Comparison of ENCODE assay signal across 15 cellular contexts in the genomic region with DNA sequence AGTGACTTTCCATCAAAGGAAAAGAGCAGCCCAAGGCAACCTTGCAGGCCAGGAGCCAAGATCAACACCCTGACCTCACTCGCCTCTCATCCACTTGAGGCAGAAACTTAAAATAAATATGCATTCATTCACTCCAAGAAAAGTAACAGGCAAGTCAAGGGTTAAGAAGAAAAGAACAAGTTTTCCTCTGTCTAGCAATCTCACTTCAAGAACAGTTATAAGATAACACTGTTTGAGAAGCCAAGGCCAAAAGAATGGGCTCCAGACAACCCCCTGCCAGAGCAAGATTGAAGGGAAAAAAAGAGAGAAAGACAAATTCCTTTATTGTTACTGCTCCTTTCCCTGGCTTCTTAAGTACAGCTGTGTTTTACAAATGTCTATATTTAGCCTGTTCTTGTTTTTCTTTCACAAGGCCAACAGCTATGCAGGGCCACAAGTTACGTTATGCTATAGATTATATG. TPM values are rescaled to one million over a fixed set of nuclear protein-coding genes. Genes with fewer than 3 reads are reported as not detected.
DNase-seq lines count a peak whose midpoint lies in the region; ATAC-seq and TF ChIP-seq lines count a peak whose summit lies in the region.
"Had no signal": no experiment of that assay in that cellular context is flagged by ENCODE, and none has a peak within 500 bp of the region (broad histone marks: within the 10 kb centered on the region; RNA-seq: fewer than 3 reads in every experiment).

No MANE protein-coding gene starts in this region.

- H4K20me1 ChIP-seq in KMS-11 (ENCODE audit: insufficient read depth) = no peaks in the 10 kb centered on the region

- no peak for ATAC-seq in GM18858 (IDR thresholded peaks at IDR 0.05; ENCODE audit: unreplicated experiment)
- ATAC-seq: activated CD8-positive, alpha-beta memory T cell treated with anti-CD3 and anti-CD28 coated beads, Interleukin-2, amount 10 ng/mL, durations not matched to agents 7 days and 5 days had no signal

- no peaks in the 10 kb centered on the region for H3K9me3 Mint-ChIP-seq in mesothelial cell of epicardium
- H3K9me3 Mint-ChIP-seq: activated naive CD4-positive, alpha-beta T cell treated with anti-CD3 and anti-CD28 coated beads, Interleukin-2, amount 10 ng/mL, durations not matched to agents 7 days and 5 days had no signal

- H3K27me3 Mint-ChIP-seq in mesothelial cell of epicardium (ENCODE audit: low read depth) = no peaks in the 10 kb centered on the region

- no peaks in the 10 kb centered on the region for H3K27me3 ChIP-seq in KMS-11 (ENCODE audit: insufficient read depth, low read depth)

- H3K36me3 ChIP-seq in KMS-11 (ENCODE audit: insufficient read depth) = no peaks in the 10 kb centered on the region
- H3K36me3 ChIP-seq: esophagus squamous epithelium had no signal

- DNase-seq in AG10803 (ENCODE audit: low read depth) = peak; percentile 24
- peak; percentile 41 for DNase-seq in brain pericyte (ENCODE audit: low read depth, low spot score)
- DNase-seq in mesothelial cell of epicardium (ENCODE audit: low spot score in 2 of 2, unreplicated experiment in 2 of 2) = no peak
- no peak for DNase-seq in OCI-M2 (lab: John Stamatoyannopoulos, UW; ENCODE audit: unreplicated experiment)
- no peak for DNase-seq in EL
- no peak for DNase-seq in activated effector memory CD4-positive, alpha-beta T cell treated with Interleukin-2 at 50 U/mL for 16 hours
- DNase-seq: activated CD8-positive, alpha-beta memory T cell treated with anti-CD3 and anti-CD28 coated beads, Interleukin-2, amount 10 ng/mL, durations not matched to agents 7 days and 5 days; activated naive CD4-positive, alpha-beta T cell treated with anti-CD3 and anti-CD28 coated beads, Interleukin-2, amount 10 ng/mL, durations not matched to agents 7 days and 5 days; C1 segment of cervical spinal cord; esophagus squamous epithelium; NCI-H2107; stimulated activated CD4-positive, alpha-beta T cell treated with anti-CD3 and anti-CD28 coated beads, Interleukin-2, amount 100 ng/mL, for 48 hours had no signal

- peak overlapping the region; percentile 22; the same call in 1 of the 2 replicates for H2AFZ ChIP-seq in KMS-11 (ENCODE audit: low read depth)

- H3K4me3 ChIP-seq in AG10803 (ENCODE audit: low read length) = no peak overlapping the region
- no peak overlapping the region for H3K4me3 ChIP-seq in KMS-11 (IDR thresholded peaks at IDR 0.05; ENCODE audit: insufficient read depth, low read depth, low read length)
- H3K4me3 ChIP-seq: esophagus squamous epithelium had no signal

- peak overlapping the region; percentile 64; the same call in 1 of the 2 replicates for H3K9ac ChIP-seq in KMS-11

- H3K36me3 Mint-ChIP-seq in mesothelial cell of epicardium = peaks cover 1% of the 10 kb centered on the region
- H3K36me3 Mint-ChIP-seq: activated CD8-positive, alpha-beta memory T cell treated with anti-CD3 and anti-CD28 coated beads, Interleukin-2, amount 10 ng/mL, durations not matched to agents 7 days and 5 days; activated naive CD4-positive, alpha-beta T cell treated with anti-CD3 and anti-CD28 coated beads, Interleukin-2, amount 10 ng/mL, durations not matched to agents 7 days and 5 days had no signal

- H3K27ac Mint-ChIP-seq in mesothelial cell of epicardium = peak overlapping the region; percentile 44
- H3K27ac Mint-ChIP-seq: activated CD8-positive, alpha-beta memory T cell treated with anti-CD3 and anti-CD28 coated beads, Interleukin-2, amount 10 ng/mL, durations not matched to agents 7 days and 5 days; activated naive CD4-positive, alpha-beta T cell treated with anti-CD3 and anti-CD28 coated beads, Interleukin-2, amount 10 ng/mL, durations not matched to agents 7 days and 5 days had no signal

- no peak overlapping the region for H3K4me3 Mint-ChIP-seq in mesothelial cell of epicardium
- H3K4me3 Mint-ChIP-seq: activated CD8-positive, alpha-beta memory T cell treated with anti-CD3 and anti-CD28 coated beads, Interleukin-2, amount 10 ng/mL, durations not matched to agents 7 days and 5 days; activated naive CD4-positive, alpha-beta T cell treated with anti-CD3 and anti-CD28 coated beads, Interleukin-2, amount 10 ng/mL, durations not matched to agents 7 days and 5 days had no signal

- peak overlapping the region; percentile 92; the same call in 1 of the 2 replicates for H3K4me2 ChIP-seq in KMS-11

- H3K79me2 ChIP-seq in KMS-11 (ENCODE audit: insufficient read depth, low read depth) = no peaks in the 10 kb centered on the region

- peaks cover 70% of the 10 kb centered on the region for H3K4me1 Mint-ChIP-seq in mesothelial cell of epicardium
- H3K4me1 Mint-ChIP-seq: activated CD8-positive, alpha-beta memory T cell treated with anti-CD3 and anti-CD28 coated beads, Interleukin-2, amount 10 ng/mL, durations not matched to agents 7 days and 5 days; activated naive CD4-positive, alpha-beta T cell treated with anti-CD3 and anti-CD28 coated beads, Interleukin-2, amount 10 ng/mL, durations not matched to agents 7 days and 5 days had no signal

- TF ChIP-seq CTCF in AG10803 (conservative IDR thresholded peaks at IDR 0.05; ENCODE audit: low read length) (no peak), KMS-11 (conservative IDR thresholded peaks at IDR 0.05; ENCODE audit: low read depth, low read length) (no peak), mesothelial cell of epicardium (IDR thresholded peaks at IDR 0.05; ENCODE audit: unreplicated experiment) (no peak)

- peaks cover 64% of the 10 kb centered on the region for H3K4me1 ChIP-seq in KMS-11 (ENCODE audit: low read depth, poor library complexity, severe bottlenecking)

- peak overlapping the region; percentile 97; the same call in 1 of the 2 replicates for H3K27ac ChIP-seq in KMS-11
- H3K27ac ChIP-seq: esophagus squamous epithelium, VCaP had no signal

RNA-seq across cellular contexts. Expression of gene SSUH2, which starts 15.7 kb away (rescaled TPM):
- 1.3 to 1.4 TPM (median 1.3 TPM) in 3 replicates for total RNA-seq in mesothelial cell of epicardium

Comparison
In these comparisons a context has a peak if more than half of its experiments do, and no peak if none do; other contexts are left out.
1. DNase-seq: peak in AG10803 (single experiment) and brain pericyte (single experiment); none in mesothelial cell of epicardium (0 of 2), OCI-M2 (single experiment), EL (single experiment) and activated effector memory CD4-positive, alpha-beta T cell treated with Interleukin-2 at 50 U/mL for 16 hours (single experiment).